Comparison of ENCODE assay signal across 2 cellular contexts in genomic region chr6:30358340-30358679, GRCh38.
TF ChIP-seq lines count a peak whose summit lies in the region.

No MANE protein-coding gene starts in this region.

TF ChIP-seq in SK-N-SH, 30 proteins besides CTCF, POLR2A, EP300 and RAD21 (continued from another document):
- TF ChIP-seq USF1 (IDR thresholded peaks at IDR 0.05; ENCODE audit: borderline replicate concordance, low read depth): no peak
- TF ChIP-seq, protein P1, sequence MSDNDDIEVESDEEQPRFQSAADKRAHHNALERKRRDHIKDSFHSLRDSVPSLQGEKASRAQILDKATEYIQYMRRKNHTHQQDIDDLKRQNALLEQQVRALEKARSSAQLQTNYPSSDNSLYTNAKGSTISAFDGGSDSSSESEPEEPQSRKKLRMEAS (IDR thresholded peaks at IDR 0.05; ENCODE audit: low read depth): no peak
- no peak for TF ChIP-seq USF2 (IDR thresholded peaks at IDR 0.05; ENCODE audit: borderline replicate concordance, low read depth, low read length)
TF ChIP-seq in SK-N-SH: peak in this region for 0.

TF ChIP-seq in SK-N-SH treated with all-trans-retinoic acid at 6 μM for 48 hours, 23 proteins besides CTCF, POLR2A, EP300 and RAD21 (continued from another document):
- TF ChIP-seq, protein P2, sequence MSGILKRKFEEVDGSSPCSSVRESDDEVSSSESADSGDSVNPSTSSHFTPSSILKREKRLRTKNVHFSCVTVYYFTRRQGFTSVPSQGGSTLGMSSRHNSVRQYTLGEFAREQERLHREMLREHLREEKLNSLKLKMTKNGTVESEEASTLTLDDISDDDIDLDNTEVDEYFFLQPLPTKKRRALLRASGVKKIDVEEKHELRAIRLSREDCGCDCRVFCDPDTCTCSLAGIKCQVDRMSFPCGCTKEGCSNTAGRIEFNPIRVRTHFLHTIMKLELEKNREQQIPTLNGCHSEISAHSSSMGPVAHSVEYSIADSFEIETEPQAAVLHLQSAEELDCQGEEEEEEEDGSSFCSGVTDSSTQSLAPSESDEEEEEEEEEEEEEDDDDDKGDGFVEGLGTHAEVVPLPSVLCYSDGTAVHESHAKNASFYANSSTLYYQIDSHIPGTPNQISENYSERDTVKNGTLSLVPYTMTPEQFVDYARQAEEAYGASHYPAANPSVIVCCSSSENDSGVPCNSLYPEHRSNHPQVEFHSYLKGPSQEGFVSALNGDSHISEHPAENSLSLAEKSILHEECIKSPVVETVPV (CRISPR knock-in tag; IDR thresholded peaks at IDR 0.05): no peak
- TF ChIP-seq CSDC2 (CRISPR knock-in tag; IDR thresholded peaks at IDR 0.05) (no peak), TSHZ2 (CRISPR knock-in tag; IDR thresholded peaks at IDR 0.05) (no peak), POU6F1 (CRISPR knock-in tag; IDR thresholded peaks at IDR 0.05; ENCODE audit: borderline replicate concordance, low read depth) (no peak), ZNF70 (CRISPR knock-in tag; IDR thresholded peaks at IDR 0.05) (no peak), ZNF565 (CRISPR knock-in tag; conservative IDR thresholded peaks at IDR 0.05; ENCODE audit: low read depth) (no peak), GLIS3 (CRISPR knock-in tag; IDR thresholded peaks at IDR 0.05) (no peak)
- TF ChIP-seq, protein P3, sequence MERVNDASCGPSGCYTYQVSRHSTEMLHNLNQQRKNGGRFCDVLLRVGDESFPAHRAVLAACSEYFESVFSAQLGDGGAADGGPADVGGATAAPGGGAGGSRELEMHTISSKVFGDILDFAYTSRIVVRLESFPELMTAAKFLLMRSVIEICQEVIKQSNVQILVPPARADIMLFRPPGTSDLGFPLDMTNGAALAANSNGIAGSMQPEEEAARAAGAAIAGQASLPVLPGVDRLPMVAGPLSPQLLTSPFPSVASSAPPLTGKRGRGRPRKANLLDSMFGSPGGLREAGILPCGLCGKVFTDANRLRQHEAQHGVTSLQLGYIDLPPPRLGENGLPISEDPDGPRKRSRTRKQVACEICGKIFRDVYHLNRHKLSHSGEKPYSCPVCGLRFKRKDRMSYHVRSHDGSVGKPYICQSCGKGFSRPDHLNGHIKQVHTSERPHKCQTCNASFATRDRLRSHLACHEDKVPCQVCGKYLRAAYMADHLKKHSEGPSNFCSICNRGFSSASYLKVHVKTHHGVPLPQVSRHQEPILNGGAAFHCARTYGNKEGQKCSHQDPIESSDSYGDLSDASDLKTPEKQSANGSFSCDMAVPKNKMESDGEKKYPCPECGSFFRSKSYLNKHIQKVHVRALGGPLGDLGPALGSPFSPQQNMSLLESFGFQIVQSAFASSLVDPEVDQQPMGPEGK (CRISPR knock-in tag; IDR thresholded peaks at IDR 0.05; ENCODE audit: borderline replicate concordance): no peak
